8 cellular contexts compared by ENCODE assay signal in the genomic region with DNA sequence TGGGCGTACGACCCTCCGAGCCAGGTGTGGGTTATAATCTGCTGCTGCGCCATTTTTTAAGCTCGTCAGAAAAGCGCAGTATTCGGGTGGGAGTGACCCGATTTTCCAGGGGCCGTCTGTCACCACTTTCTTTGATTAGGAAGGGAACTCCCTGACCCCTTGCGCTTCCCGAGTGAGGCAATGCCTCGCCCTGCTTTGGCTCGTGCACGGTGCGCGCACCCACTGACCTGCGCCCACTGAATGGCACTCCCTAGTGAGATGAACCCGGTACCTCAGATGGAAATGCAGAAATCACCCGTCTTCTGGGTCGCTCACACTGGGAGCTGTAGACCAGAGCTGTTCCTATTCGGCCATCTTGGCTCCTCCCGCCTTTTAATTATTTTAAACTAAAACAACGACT.
DNase-seq lines count a peak whose midpoint lies in the region; ATAC-seq and TF ChIP-seq lines count a peak whose summit lies in the region.
"Not testable (repeated sequence)": the region's sequence is repeated elsewhere in the genome, so short reads cannot be mapped to it uniquely, and the experiment has no call there.

No MANE protein-coding gene starts in this region.

- H3K27me3 ChIP-seq in H7 (ENCODE audit: control insufficient read depth, insufficient read depth, low read length); colonic mucosa; heart left ventricle; lung (ENCODE audit: control insufficient read depth, insufficient read depth): not testable (repeated sequence)

- peak overlapping the region; percentile 33 for H3K27ac ChIP-seq in RWPE1
- H3K27ac ChIP-seq in colonic mucosa, result not testable (repeated sequence)
- H3K27ac ChIP-seq in heart left ventricle, result peak overlapping the region in 2 of 12 donors; percentile 5 to 38
- H3K27ac ChIP-seq in lung (ENCODE audit: low read depth in 1 of 2, low read length in 1 of 2), result peak overlapping the region in 1 of 2 donors; percentile 53

- CTCF ChIA-PET in RWPE1 (lab: Yijun Ruan, JAX), result interaction anchor here (0.7 kb wide), 1 partner anchor 117 kb away, joined by 3 read pairs; no protein-coding TSS in a partner anchor

- DNase-seq in H7; RWPE1 (ENCODE audit: low spot score); activated T-cell treated with anti-CD3 and anti-CD28 coated beads, Interleukin-2, amount 50 U/mL, for 72 hours; heart left ventricle; lung (ENCODE audit: low spot score); progenitor cell of endocrine pancreas (ENCODE audit: low spot score, unreplicated experiment); type B pancreatic cell (ENCODE audit: extremely low spot score, unreplicated experiment): not testable (repeated sequence)
- peak; percentile 41 for DNase-seq in colonic mucosa

- H3K9me3 ChIP-seq in colonic mucosa; heart left ventricle; lung (ENCODE audit: control insufficient read depth in 2 of 2, insufficient read depth in 1 of 2, low read length in 1 of 2): not testable (repeated sequence)

- 61 to 75% (median 63%) methylated on average over 23 of the region's 23 CpGs for WGBS in heart left ventricle, 4 donors
- 46 to 70% methylated on average over 23 of the region's 23 CpGs for WGBS in lung, 2 donors

- H3K4me1 Mint-ChIP-seq in activated T-cell treated with anti-CD3 and anti-CD28 coated beads, Interleukin-2, amount 50 U/mL, for 72 hours (ENCODE audit: low read depth), result peaks cover 11% of the 10 kb centered on the region
- not testable (repeated sequence) for H3K4me1 Mint-ChIP-seq in progenitor cell of endocrine pancreas (ENCODE audit: low read depth); type B pancreatic cell (ENCODE audit: unreplicated experiment)

- peak overlapping the region; percentile 46 for H3K4me3 ChIP-seq in H7 (ENCODE audit: insufficient read depth, low read depth, low read length)
- peak overlapping the region; percentile 36 for H3K4me3 ChIP-seq in colonic mucosa
- peak overlapping the region in 11 of 12 donors; percentile 22 to 57 (median 47) for H3K4me3 ChIP-seq in heart left ventricle
- H3K4me3 ChIP-seq in lung, result peak overlapping the region; percentile 42

- H3K4me3 Mint-ChIP-seq in activated T-cell treated with anti-CD3 and anti-CD28 coated beads, Interleukin-2, amount 50 U/mL, for 72 hours, result peak overlapping the region; percentile 57 to 69
- H3K4me3 Mint-ChIP-seq in progenitor cell of endocrine pancreas (ENCODE audit: low read depth) (peak overlapping the region; percentile 69), type B pancreatic cell (peak overlapping the region; percentile 75)

- not testable (repeated sequence) for ATAC-seq in activated T-cell treated with anti-CD3 and anti-CD28 coated beads, Interleukin-2, amount 50 U/mL, for 72 hours (replicated peaks in 1 of 2); heart left ventricle; lung (ENCODE audit: insufficient read depth, low FRiP score)

- not testable (repeated sequence) for H3K9ac ChIP-seq in colonic mucosa (ENCODE audit: low read depth in 2 of 2, low read length in 2 of 2)

- not testable (repeated sequence) for TF ChIP-seq CTCF in RWPE1 (conservative IDR thresholded peaks at IDR 0.05; ENCODE audit: low read depth); colonic mucosa (IDR thresholded peaks at IDR 0.05); heart left ventricle (IDR thresholded peaks at IDR 0.05); lung (IDR thresholded peaks at IDR 0.05; ENCODE audit: control extremely low read depth, extremely low read depth); progenitor cell of endocrine pancreas (IDR thresholded peaks at IDR 0.05; ENCODE audit: unreplicated experiment); type B pancreatic cell (conservative IDR thresholded peaks at IDR 0.05)

- POLR2A ChIA-PET in RWPE1 (lab: Yijun Ruan, JAX; ENCODE audit: low non-redundant PET), result not testable (repeated sequence)

- not testable (repeated sequence) for H3K4me1 ChIP-seq in colonic mucosa; heart left ventricle; lung (ENCODE audit: control insufficient read depth in 2 of 2, insufficient read depth in 2 of 2, low read length in 2 of 2)

- H3K36me3 Mint-ChIP-seq in activated T-cell treated with anti-CD3 and anti-CD28 coated beads, Interleukin-2, amount 50 U/mL, for 72 hours (ENCODE audit: insufficient read depth in 2 of 2); progenitor cell of endocrine pancreas (ENCODE audit: insufficient read depth); type B pancreatic cell: not testable (repeated sequence)

- TF ChIP-seq POLR2A in heart left ventricle (IDR thresholded peaks at IDR 0.05), result not testable (repeated sequence)

- not testable (repeated sequence) for H3K9me3 Mint-ChIP-seq in activated T-cell treated with anti-CD3 and anti-CD28 coated beads, Interleukin-2, amount 50 U/mL, for 72 hours; progenitor cell of endocrine pancreas (ENCODE audit: low read depth); type B pancreatic cell

- not testable (repeated sequence) for H3K36me3 ChIP-seq in H7 (replicated peaks; ENCODE audit: control insufficient read depth, insufficient read depth, low read length); colonic mucosa; heart left ventricle; lung (ENCODE audit: control insufficient read depth in 2 of 2, insufficient read depth in 2 of 2, low read length in 2 of 2)

- intact Hi-C loops in colonic mucosa (cut with DNase I); heart left ventricle (cut with DNase I): not testable (repeated sequence)

- not testable (repeated sequence) for H3K27me3 Mint-ChIP-seq in activated T-cell treated with anti-CD3 and anti-CD28 coated beads, Interleukin-2, amount 50 U/mL, for 72 hours (ENCODE audit: low read depth); progenitor cell of endocrine pancreas; type B pancreatic cell

- not testable (repeated sequence) for H3K27ac Mint-ChIP-seq in activated T-cell treated with anti-CD3 and anti-CD28 coated beads, Interleukin-2, amount 50 U/mL, for 72 hours
- peak overlapping the region; percentile 89 for H3K27ac Mint-ChIP-seq in progenitor cell of endocrine pancreas
- H3K27ac Mint-ChIP-seq in type B pancreatic cell, result peak overlapping the region; percentile 46
